ENCODE assay signal across 2 cellular contexts in the genomic region with DNA sequence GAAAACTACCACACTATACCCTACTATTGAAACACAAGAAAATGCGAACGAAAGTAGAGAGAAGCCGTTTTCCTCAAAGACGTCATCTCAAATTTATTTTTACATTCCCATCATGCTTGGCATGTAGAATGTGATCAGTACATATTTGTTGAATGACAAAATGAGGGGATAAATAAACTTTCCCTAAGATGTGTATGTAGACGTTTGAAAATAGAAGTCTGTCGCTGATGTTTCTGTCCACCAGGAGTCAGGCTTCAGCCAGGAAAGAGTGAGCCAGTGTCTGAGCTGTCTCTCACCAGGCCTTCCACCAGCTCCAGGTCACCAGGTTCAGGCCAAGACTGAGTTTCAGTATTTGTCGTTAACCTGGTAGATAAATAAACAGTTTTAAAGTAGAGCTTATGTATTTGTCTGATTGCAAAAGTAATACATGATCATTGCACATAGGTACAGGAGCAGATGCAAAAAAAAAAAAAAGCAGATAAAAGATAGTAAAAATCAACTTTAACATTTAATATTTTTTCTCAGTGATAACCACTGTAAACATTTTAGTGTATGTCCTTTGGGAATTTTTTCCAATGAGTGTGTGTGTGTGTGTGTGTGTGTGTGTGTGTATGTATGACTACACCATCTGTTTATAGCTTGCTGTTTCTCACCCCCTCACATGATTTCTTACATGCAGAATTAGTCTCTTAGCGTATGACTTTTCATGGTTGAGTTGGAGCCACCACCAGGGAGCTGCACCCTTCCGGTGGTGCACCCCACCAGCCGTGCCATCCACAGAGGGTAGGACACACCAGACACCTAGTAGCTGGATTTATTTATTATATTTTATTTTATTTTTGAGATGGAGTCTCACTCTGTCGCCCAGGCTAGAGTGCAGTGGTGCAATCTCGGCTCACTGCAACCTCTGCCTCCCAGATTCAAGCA.
TF ChIP-seq lines count a peak whose summit lies in the region.

No MANE protein-coding gene starts in this region.

TF ChIP-seq in SK-N-SH treated with all-trans-retinoic acid at 6 μM for 48 hours, 23 proteins besides CTCF, POLR2A, EP300 and RAD21:
- TF ChIP-seq GLIS3 (CRISPR knock-in tag; IDR thresholded peaks at IDR 0.05) (no peak), CSDC2 (CRISPR knock-in tag; IDR thresholded peaks at IDR 0.05) (no peak), ARNTL (CRISPR knock-in tag; IDR thresholded peaks at IDR 0.05; ENCODE audit: borderline replicate concordance, low read depth) (no peak), OSR1 (CRISPR knock-in tag; IDR thresholded peaks at IDR 0.05) (no peak), ZFP3 (CRISPR knock-in tag; IDR thresholded peaks at IDR 0.05) (no peak), TOX (CRISPR knock-in tag; IDR thresholded peaks at IDR 0.05; ENCODE audit: borderline replicate concordance) (no peak), ZNF565 (CRISPR knock-in tag; conservative IDR thresholded peaks at IDR 0.05; ENCODE audit: low read depth) (no peak)
- TF ChIP-seq, protein P1, sequence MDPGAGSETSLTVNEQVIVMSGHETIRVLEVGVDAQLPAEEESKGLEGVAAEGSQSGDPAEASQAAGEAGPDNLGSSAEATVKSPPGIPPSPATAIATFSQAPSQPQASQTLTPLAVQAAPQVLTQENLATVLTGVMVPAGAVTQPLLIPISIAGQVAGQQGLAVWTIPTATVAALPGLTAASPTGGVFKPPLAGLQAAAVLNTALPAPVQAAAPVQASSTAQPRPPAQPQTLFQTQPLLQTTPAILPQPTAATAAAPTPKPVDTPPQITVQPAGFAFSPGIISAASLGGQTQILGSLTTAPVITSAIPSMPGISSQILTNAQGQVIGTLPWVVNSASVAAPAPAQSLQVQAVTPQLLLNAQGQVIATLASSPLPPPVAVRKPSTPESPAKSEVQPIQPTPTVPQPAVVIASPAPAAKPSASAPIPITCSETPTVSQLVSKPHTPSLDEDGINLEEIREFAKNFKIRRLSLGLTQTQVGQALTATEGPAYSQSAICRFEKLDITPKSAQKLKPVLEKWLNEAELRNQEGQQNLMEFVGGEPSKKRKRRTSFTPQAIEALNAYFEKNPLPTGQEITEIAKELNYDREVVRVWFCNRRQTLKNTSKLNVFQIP (CRISPR knock-in tag; IDR thresholded peaks at IDR 0.05; ENCODE audit: borderline replicate concordance, low read depth) = no peak

TF ChIP-seq in GM12878, 131 proteins besides CTCF, POLR2A, EP300 and RAD21:
- no peak for TF ChIP-seq RFX5 (IDR thresholded peaks at IDR 0.05; ENCODE audit: low read depth, low read length)
- TF ChIP-seq NBN (IDR thresholded peaks at IDR 0.05) = 0 out of 2 replicates have a peak, but pooled peaks have one; percentile 26
- peak; percentile 73 for TF ChIP-seq SMC3 (IDR thresholded peaks at IDR 0.05; ENCODE audit: borderline replicate concordance, low read length)
- TF ChIP-seq, protein P2, sequence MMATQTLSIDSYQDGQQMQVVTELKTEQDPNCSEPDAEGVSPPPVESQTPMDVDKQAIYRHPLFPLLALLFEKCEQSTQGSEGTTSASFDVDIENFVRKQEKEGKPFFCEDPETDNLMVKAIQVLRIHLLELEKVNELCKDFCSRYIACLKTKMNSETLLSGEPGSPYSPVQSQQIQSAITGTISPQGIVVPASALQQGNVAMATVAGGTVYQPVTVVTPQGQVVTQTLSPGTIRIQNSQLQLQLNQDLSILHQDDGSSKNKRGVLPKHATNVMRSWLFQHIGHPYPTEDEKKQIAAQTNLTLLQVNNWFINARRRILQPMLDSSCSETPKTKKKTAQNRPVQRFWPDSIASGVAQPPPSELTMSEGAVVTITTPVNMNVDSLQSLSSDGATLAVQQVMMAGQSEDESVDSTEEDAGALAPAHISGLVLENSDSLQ (IDR thresholded peaks at IDR 0.05) = peak; percentile 69
- TF ChIP-seq TCF7 (IDR thresholded peaks at IDR 0.05; ENCODE audit: borderline replicate concordance) = no peak
